ENCODE assay signal across 1 cellular context in the genomic region with DNA sequence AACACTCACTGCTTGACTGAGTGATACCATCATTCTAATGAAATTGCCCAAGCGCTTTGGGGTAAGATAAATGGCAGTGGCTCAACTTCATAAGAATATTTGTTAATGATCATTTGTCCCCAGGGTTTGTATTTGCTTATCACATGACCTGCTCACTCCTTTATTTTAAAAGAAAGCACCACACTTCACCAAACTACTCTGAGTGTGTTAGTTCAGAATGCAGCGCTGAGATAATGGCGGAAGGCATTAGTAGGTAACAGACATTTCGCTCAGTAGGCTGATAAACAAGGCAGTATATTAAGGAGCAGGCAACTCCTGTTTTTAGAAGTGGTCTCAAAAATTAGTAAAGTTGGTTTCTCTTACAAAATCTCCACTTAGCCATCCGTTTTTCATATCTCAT.
TF ChIP-seq lines count a peak whose summit lies in the region.

No MANE protein-coding gene starts in this region.

TF ChIP-seq in GM23338, 12 proteins besides CTCF, POLR2A, EP300 and RAD21 (continued from another document):
- TF ChIP-seq, protein P1, sequence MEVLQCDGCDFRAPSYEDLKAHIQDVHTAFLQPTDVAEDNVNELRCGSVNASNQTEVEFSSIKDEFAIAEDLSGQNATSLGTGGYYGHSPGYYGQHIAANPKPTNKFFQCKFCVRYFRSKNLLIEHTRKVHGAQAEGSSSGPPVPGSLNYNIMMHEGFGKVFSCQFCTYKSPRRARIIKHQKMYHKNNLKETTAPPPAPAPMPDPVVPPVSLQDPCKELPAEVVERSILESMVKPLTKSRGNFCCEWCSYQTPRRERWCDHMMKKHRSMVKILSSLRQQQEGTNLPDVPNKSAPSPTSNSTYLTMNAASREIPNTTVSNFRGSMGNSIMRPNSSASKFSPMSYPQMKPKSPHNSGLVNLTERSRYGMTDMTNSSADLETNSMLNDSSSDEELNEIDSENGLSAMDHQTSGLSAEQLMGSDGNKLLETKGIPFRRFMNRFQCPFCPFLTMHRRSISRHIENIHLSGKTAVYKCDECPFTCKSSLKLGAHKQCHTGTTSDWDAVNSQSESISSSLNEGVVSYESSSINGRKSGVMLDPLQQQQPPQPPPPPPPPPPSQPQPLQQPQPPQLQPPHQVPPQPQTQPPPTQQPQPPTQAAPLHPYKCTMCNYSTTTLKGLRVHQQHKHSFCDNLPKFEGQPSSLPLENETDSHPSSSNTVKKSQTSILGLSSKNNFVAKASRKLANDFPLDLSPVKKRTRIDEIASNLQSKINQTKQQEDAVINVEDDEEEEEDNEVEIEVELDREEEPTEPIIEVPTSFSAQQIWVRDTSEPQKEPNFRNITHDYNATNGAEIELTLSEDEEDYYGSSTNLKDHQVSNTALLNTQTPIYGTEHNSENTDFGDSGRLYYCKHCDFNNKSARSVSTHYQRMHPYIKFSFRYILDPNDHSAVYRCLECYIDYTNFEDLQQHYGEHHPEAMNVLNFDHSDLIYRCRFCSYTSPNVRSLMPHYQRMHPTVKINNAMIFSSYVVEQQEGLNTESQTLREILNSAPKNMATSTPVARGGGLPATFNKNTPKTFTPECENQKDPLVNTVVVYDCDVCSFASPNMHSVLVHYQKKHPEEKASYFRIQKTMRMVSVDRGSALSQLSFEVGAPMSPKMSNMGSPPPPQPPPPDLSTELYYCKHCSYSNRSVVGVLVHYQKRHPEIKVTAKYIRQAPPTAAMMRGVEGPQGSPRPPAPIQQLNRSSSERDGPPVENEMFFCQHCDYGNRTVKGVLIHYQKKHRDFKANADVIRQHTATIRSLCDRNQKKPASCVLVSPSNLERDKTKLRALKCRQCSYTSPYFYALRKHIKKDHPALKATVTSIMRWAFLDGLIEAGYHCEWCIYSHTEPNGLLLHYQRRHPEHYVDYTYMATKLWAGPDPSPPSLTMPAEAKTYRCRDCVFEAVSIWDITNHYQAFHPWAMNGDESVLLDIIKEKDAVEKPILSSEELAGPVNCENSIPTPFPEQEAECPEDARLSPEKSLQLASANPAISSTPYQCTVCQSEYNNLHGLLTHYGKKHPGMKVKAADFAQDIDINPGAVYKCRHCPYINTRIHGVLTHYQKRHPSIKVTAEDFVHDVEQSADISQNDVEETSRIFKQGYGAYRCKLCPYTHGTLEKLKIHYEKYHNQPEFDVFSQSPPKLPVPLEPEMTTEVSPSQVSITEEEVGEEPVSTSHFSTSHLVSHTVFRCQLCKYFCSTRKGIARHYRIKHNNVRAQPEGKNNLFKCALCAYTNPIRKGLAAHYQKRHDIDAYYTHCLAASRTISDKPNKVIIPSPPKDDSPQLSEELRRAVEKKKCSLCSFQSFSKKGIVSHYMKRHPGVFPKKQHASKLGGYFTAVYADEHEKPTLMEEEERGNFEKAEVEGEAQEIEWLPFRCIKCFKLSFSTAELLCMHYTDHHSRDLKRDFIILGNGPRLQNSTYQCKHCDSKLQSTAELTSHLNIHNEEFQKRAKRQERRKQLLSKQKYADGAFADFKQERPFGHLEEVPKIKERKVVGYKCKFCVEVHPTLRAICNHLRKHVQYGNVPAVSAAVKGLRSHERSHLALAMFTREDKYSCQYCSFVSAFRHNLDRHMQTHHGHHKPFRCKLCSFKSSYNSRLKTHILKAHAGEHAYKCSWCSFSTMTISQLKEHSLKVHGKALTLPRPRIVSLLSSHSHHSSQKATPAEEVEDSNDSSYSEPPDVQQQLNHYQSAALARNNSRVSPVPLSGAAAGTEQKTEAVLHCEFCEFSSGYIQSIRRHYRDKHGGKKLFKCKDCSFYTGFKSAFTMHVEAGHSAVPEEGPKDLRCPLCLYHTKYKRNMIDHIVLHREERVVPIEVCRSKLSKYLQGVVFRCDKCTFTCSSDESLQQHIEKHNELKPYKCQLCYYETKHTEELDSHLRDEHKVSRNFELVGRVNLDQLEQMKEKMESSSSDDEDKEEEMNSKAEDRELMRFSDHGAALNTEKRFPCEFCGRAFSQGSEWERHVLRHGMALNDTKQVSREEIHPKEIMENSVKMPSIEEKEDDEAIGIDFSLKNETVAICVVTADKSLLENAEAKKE (CRISPR knock-in tag; IDR thresholded peaks at IDR 0.05): no peak
- TF ChIP-seq EZH2phosphoT487 (IDR thresholded peaks at IDR 0.05; ENCODE audit: unreplicated experiment): no peak
- TF ChIP-seq ZNF114 (CRISPR knock-in tag; IDR thresholded peaks at IDR 0.05): no peak
- TF ChIP-seq, protein P2, sequence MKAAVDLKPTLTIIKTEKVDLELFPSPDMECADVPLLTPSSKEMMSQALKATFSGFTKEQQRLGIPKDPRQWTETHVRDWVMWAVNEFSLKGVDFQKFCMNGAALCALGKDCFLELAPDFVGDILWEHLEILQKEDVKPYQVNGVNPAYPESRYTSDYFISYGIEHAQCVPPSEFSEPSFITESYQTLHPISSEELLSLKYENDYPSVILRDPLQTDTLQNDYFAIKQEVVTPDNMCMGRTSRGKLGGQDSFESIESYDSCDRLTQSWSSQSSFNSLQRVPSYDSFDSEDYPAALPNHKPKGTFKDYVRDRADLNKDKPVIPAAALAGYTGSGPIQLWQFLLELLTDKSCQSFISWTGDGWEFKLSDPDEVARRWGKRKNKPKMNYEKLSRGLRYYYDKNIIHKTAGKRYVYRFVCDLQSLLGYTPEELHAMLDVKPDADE (IDR thresholded peaks at IDR 0.05): no peak
